ENCODE assay signal across 8 cellular contexts in genomic region chr1:229271448-229272120, GRCh38. TPM values are rescaled to one million over a fixed set of nuclear protein-coding genes. Genes with fewer than 3 reads are reported as not detected.
DNase-seq lines count a peak whose midpoint lies in the region; ATAC-seq and TF ChIP-seq lines count a peak whose summit lies in the region.

No MANE protein-coding gene starts in this region.

- peak; percentile 3 for TF ChIP-seq CTCF in DND-41 (IDR thresholded peaks at IDR 0.05; ENCODE audit: borderline replicate concordance, extremely low read depth, low read length, poor library complexity, severe bottlenecking)

- H3K27me3 ChIP-seq in DND-41 (ENCODE audit: insufficient read depth, low read length, poor library complexity), result no peaks in the 10 kb centered on the region
- H3K27me3 ChIP-seq in HUES64 (ENCODE audit: insufficient read depth, low read length), result peaks cover 3% of the 10 kb centered on the region; the same call in 1 of the 2 replicates

- H3K4me1 ChIP-seq in DND-41 (ENCODE audit: insufficient read depth, low read length), result peaks cover 24% of the 10 kb centered on the region
- H3K4me1 ChIP-seq in HUES64 (ENCODE audit: insufficient read depth, low read length), result peaks cover 24% of the 10 kb centered on the region

- peaks cover 3% of the 10 kb centered on the region for H3K9me3 Mint-ChIP-seq in stimulated activated memory B cell treated with anti-CD40 and anti-IgM and Interleukin-4, amounts not matched to agents 10 μg/mL and 1 μg/mL and 100 μg/mL, for 72 hours

- H3K79me2 ChIP-seq in DND-41 (ENCODE audit: insufficient read depth, low read length), result peaks cover 51% of the 10 kb centered on the region

- H2AFZ ChIP-seq in DND-41 (ENCODE audit: low read depth, low read length), result peak overlapping the region; percentile 78

- no peaks in the 10 kb centered on the region for H3K36me3 ChIP-seq in DND-41 (ENCODE audit: insufficient read depth, low read length)
- no peaks in the 10 kb centered on the region for H3K36me3 ChIP-seq in HUES64 (ENCODE audit: insufficient read depth, low read length)

- H3K4me3 Mint-ChIP-seq in stimulated activated memory B cell treated with anti-CD40 and anti-IgM and Interleukin-4, amounts not matched to agents 10 μg/mL and 1 μg/mL and 100 μg/mL, for 72 hours, result peak overlapping the region; percentile 80

- H3K27ac ChIP-seq in DND-41 (ENCODE audit: low read length) (peak overlapping the region; percentile 69), HUES64 (ENCODE audit: low read depth, low read length) (no peak overlapping the region)

- H3K27me3 Mint-ChIP-seq in stimulated activated memory B cell treated with anti-CD40 and anti-IgM and Interleukin-4, amounts not matched to agents 10 μg/mL and 1 μg/mL and 100 μg/mL, for 72 hours, result no peaks in the 10 kb centered on the region

- H4K20me1 ChIP-seq in DND-41 (ENCODE audit: insufficient read depth, low read length), result peaks cover 25% of the 10 kb centered on the region

- 2% methylated on average over 31 of the region's 31 CpGs for WGBS in HUES64

- DNase-seq in DND-41 (peak; percentile 50), UCSD-AML1 (lab: John Stamatoyannopoulos, UW; ENCODE audit: unreplicated experiment) (peak; percentile 66), dedifferentiated amniotic fluid mesenchymal stem cell (ENCODE audit: extremely low spot score) (peak; percentile 46), lung microvascular endothelial cell (ENCODE audit: low read depth in 2 of 2) (peak; percentile 27 to 29), NCI-H2171 treated with DMSO at 0.1 percent for 48 hours (lab: John Stamatoyannopoulos, UW) (no peak)

- peak overlapping the region; percentile 77 for H3K27ac Mint-ChIP-seq in stimulated activated memory B cell treated with anti-CD40 and anti-IgM and Interleukin-4, amounts not matched to agents 10 μg/mL and 1 μg/mL and 100 μg/mL, for 72 hours

- H3K36me3 Mint-ChIP-seq in stimulated activated memory B cell treated with anti-CD40 and anti-IgM and Interleukin-4, amounts not matched to agents 10 μg/mL and 1 μg/mL and 100 μg/mL, for 72 hours, result peaks cover 5% of the 10 kb centered on the region

- ATAC-seq in DND-41 (ENCODE audit: insufficient read depth, low read depth), result peak; percentile 65
- ATAC-seq in GM21381 (IDR thresholded peaks at IDR 0.05; ENCODE audit: unreplicated experiment), result peak; percentile 55
- peak; percentile 85 for ATAC-seq in stimulated activated memory B cell treated with anti-CD40 and anti-IgM and Interleukin-4, amounts not matched to agents 10 μg/mL and 1 μg/mL and 100 μg/mL, for 72 hours

- H3K9ac ChIP-seq in DND-41 (ENCODE audit: low read depth, low read length) (peak overlapping the region; percentile 66), HUES64 (ENCODE audit: low read depth, low read length) (peak overlapping the region; percentile 59)

- peaks cover 26% of the 10 kb centered on the region for H3K4me1 Mint-ChIP-seq in stimulated activated memory B cell treated with anti-CD40 and anti-IgM and Interleukin-4, amounts not matched to agents 10 μg/mL and 1 μg/mL and 100 μg/mL, for 72 hours

- H3K9me3 ChIP-seq in DND-41 (ENCODE audit: insufficient read depth, low read length, severe bottlenecking) (no peaks in the 10 kb centered on the region), HUES64 (ENCODE audit: insufficient read depth, low read depth, low read length) (no peaks in the 10 kb centered on the region)

- H3K4me3 ChIP-seq in DND-41 (ENCODE audit: low read depth in 1 of 2, low read length in 2 of 2) (peak overlapping the region; percentile 61 to 65; a peak in 3 of 4 replicates), HUES64 (ENCODE audit: low read length) (peak overlapping the region; percentile 70)

- H3K4me2 ChIP-seq in DND-41 (ENCODE audit: insufficient read depth, low read length), result peak overlapping the region; percentile 68

RNA-seq across cellular contexts. Expression of gene RAB4A, which starts 0.7 kb away (rescaled TPM):
- 26.9 TPM for polyA plus RNA-seq in HUES64 (2013, experiment 1 of 2)
- 32.1 TPM for polyA plus RNA-seq in HUES64 (2013, experiment 2 of 2)
- 13.9 and 15.7 TPM in 2 replicates for total RNA-seq in lung microvascular endothelial cell
